Comparison of ENCODE assay signal across 8 cellular contexts in the genomic region with DNA sequence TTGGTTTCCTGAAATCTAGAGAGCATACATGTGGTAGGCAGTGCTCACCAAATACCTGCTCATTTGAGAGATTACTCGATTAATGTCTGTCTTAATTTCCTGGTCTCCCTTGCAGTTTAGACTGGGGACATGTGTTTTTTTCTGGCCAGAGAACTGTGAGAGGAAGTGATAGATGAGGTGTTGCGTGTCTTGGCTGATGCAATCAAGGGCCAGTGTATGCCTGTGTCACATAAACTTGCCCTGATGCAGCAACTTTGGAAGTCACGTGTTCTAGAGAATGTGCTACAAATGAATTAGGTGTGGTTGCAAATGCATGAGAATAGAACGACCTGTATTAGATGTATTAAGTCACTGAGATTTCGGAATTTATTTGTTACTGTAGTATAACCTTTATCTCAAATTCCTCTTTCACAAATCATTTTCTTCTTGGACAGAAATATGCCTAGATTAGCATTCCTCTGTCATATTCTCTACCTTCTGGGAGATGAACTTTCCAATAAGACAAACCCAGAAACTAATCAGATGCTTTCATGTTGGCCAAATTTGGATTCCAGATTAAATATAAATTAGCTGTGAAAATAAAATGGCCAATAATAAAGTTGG. TPM values are rescaled to one million over a fixed set of nuclear protein-coding genes. Genes with fewer than 3 reads are reported as not detected.
A peak's percentile ranks its signal among the peaks of the same experiment; 100 is the strongest.
DNase-seq lines count a peak whose midpoint lies in the region; ATAC-seq and TF ChIP-seq lines count a peak whose summit lies in the region.

No MANE protein-coding gene starts in this region.

- CTCF ChIA-PET in Calu3 (lab: Charles Lee) = interaction anchor here (0.9 kb wide), 1 partner anchor 91 kb away, joined by 3 read pairs; no protein-coding TSS in a partner anchor

- TF ChIP-seq CTCF in Calu3 (IDR thresholded peaks at IDR 0.05; ENCODE audit: unreplicated experiment) (no peak), omental fat pad (IDR thresholded peaks at IDR 0.05) (no peak), nephron progenitor cell (IDR thresholded peaks at IDR 0.05) (no peak)

- H3K4me1 Mint-ChIP-seq in Calu3 (ENCODE audit: low read depth, unreplicated experiment) = peaks cover 81% of the 10 kb centered on the region
- peaks cover 15% of the 10 kb centered on the region for H3K4me1 Mint-ChIP-seq in nephron progenitor cell

- H3K36me3 Mint-ChIP-seq in Calu3 (ENCODE audit: insufficient read depth, unreplicated experiment) = peaks cover 30% of the 10 kb centered on the region
- H3K36me3 Mint-ChIP-seq in nephron progenitor cell (ENCODE audit: low read depth) = peaks cover 4% of the 10 kb centered on the region

- DNase-seq in Calu3 (peak; percentile 82), NOMO-1 treated with DMSO at 0.1 percent for 48 hours (lab: John Stamatoyannopoulos, UW; ENCODE audit: unreplicated experiment) (peak; percentile 96), dermis microvascular lymphatic vessel endothelial cell (ENCODE audit: low read depth in 2 of 2) (peak; percentile 55 to 81), omental fat pad (ENCODE audit: low spot score) (peak; percentile 69), SK-N-DZ (ENCODE audit: low spot score) (no peak), nephron progenitor cell (no peak), cerebellar nuclear complex (lab: John Stamatoyannopoulos, UW) (no peak)

- BruUV-seq in Calu3 (replicated peaks; lab: Mats Ljungman, UMichigan) = no TSS peak

- H3K27ac Mint-ChIP-seq in Calu3 (ENCODE audit: unreplicated experiment) (peak overlapping the region; percentile 99), nephron progenitor cell (no peak overlapping the region)

- intact Hi-C loops in Calu3 (cut with micrococcal nuclease; ENCODE audit: unreplicated experiment) = loop anchor here (1.0 kb wide), 1 partner anchor 10 kb away; no protein-coding TSS in a partner anchor

- H3K9me3 Mint-ChIP-seq in Calu3 (ENCODE audit: low read depth, unreplicated experiment) (peaks cover 7% of the 10 kb centered on the region), nephron progenitor cell (peaks cover 14% of the 10 kb centered on the region)

- H3K27me3 Mint-ChIP-seq in Calu3 (ENCODE audit: unreplicated experiment) (no peaks in the 10 kb centered on the region), nephron progenitor cell (ENCODE audit: low read depth, poor library complexity) (peaks cover 10% of the 10 kb centered on the region)

- ATAC-seq in GM21576 (IDR thresholded peaks at IDR 0.05; ENCODE audit: unreplicated experiment) (peak; percentile 63), omental fat pad (ENCODE audit: low FRiP score) (peak; percentile 75)

- H3K4me3 Mint-ChIP-seq in Calu3 (ENCODE audit: low read depth, unreplicated experiment) (peak overlapping the region; percentile 47), nephron progenitor cell (no peak overlapping the region)

RNA-seq across cellular contexts. Expression of a gene that starts 9.9 kb away (rescaled TPM):
- total RNA-seq in Calu3 (2022) = 6.4 and 14.4 TPM in 2 replicates
- not detected in 2 replicates for total RNA-seq in dermis microvascular lymphatic vessel endothelial cell
- total RNA-seq in omental fat pad = 1 to 10 TPM in 1 of 4 donors, under 1 TPM in 1, not detected in 2; 0.24 to 2.2 TPM
- polyA plus RNA-seq in SK-N-DZ (2014; cell fraction: cytosol; rRNA removed) = not detected in 2 replicates
- not detected in 2 replicates for polyA plus RNA-seq in SK-N-DZ (2014; cell fraction: nucleus; rRNA removed)

RNA-seq across cellular contexts. Expression of a gene that starts 29.8 kb away (rescaled TPM):
- total RNA-seq in Calu3 (2022) (27.4 and 42.5 TPM in 2 replicates), dermis microvascular lymphatic vessel endothelial cell (2.0 and 3.1 TPM in 2 replicates), omental fat pad (1 to 10 TPM in 1 of 4 donors, under 1 TPM in 2, not detected in 1; 0.13 to 3.8 (median 0.16) TPM)
- 19.5 and 22.4 TPM in 2 replicates for polyA plus RNA-seq in SK-N-DZ (2014; cell fraction: cytosol; rRNA removed)
- 10.6 and 23.0 TPM in 2 replicates for polyA plus RNA-seq in SK-N-DZ (2014; cell fraction: nucleus; rRNA removed)

RNA-seq across cellular contexts. Expression of a gene that starts 42.3 kb away (rescaled TPM):
- total RNA-seq in Calu3 (2022) (4.1 and 15.5 TPM in 2 replicates), dermis microvascular lymphatic vessel endothelial cell (not detected in 2 replicates), omental fat pad (10 to 100 TPM in 2 of 4 donors, 1 to 10 TPM in 2; 2.6 to 50.5 (median 7.3) TPM)
- polyA plus RNA-seq in SK-N-DZ (2014; cell fraction: cytosol; rRNA removed) = not detected in 2 replicates
- not detected in 2 replicates for polyA plus RNA-seq in SK-N-DZ (2014; cell fraction: nucleus; rRNA removed)

Comparison
In these comparisons a context has a peak if more than half of its experiments do, and no peak if none do; other contexts are left out.
1. DNase-seq: peak in Calu3 (single experiment), NOMO-1 treated with DMSO at 0.1 percent for 48 hours (single experiment), dermis microvascular lymphatic vessel endothelial cell (2 of 2) and omental fat pad (single experiment); none in SK-N-DZ (single experiment), nephron progenitor cell (single experiment) and cerebellar nuclear complex (0 of 2).